In genomic region chr22:39954584-39955055, GRCh38 we compare ENCODE assay signal across 12 cellular contexts. TPM values are rescaled to one million over a fixed set of nuclear protein-coding genes. Genes with fewer than 3 reads are reported as not detected.
DNase-seq lines count a peak whose midpoint lies in the region; ATAC-seq, FAIRE-seq and TF ChIP-seq lines count a peak whose summit lies in the region.
"Had no signal": no experiment of that assay in that cellular context is flagged by ENCODE, and none has a peak within 500 bp of the region (broad histone marks: within the 10 kb centered on the region; RNA-seq: fewer than 3 reads in every experiment).

No MANE protein-coding gene starts in this region.

- ATAC-seq in HG03025 (IDR thresholded peaks at IDR 0.05; ENCODE audit: low FRiP score, unreplicated experiment): no peak

- H3K4me1 Mint-ChIP-seq in mesothelial cell of epicardium: peaks cover 22% of the 10 kb centered on the region

- H3K36me3 Mint-ChIP-seq in mesothelial cell of epicardium: no peaks in the 10 kb centered on the region

- peaks cover 5% of the 10 kb centered on the region for H3K27me3 Mint-ChIP-seq in mesothelial cell of epicardium (ENCODE audit: low read depth)

- intact Hi-C loops in posterior cingulate gyrus (cut with DNase I): no loop called here

- no peaks in the 10 kb centered on the region for H3K9me3 Mint-ChIP-seq in mesothelial cell of epicardium

- H3K4me3 Mint-ChIP-seq in mesothelial cell of epicardium: no peak overlapping the region

- H3K36me3 ChIP-seq in BJ (ENCODE audit: control insufficient read depth, insufficient read depth, low read length) (no peaks in the 10 kb centered on the region), MG63 (no peaks in the 10 kb centered on the region)

- no peak overlapping the region for H3K4me3 ChIP-seq in BJ (ENCODE audit: low read depth, low read length)
- H3K4me3 ChIP-seq in astrocyte of the spinal cord (ENCODE audit: low read depth, low read length): no peak overlapping the region
- H3K4me3 ChIP-seq in MG63: no peak overlapping the region
- H3K4me3 ChIP-seq: lung, smooth muscle cell had no signal

- no peak for TF ChIP-seq POLR2A in GM12891 (IDR thresholded peaks at IDR 0.05; ENCODE audit: low read depth, low read length)

- peak; percentile 60 for FAIRE-seq in GM12891 (lab: Jason Lieb, UNC)

- POLR2A ChIA-PET in BJ (lab: Charles Lee): no interaction called here

- no peaks in the 10 kb centered on the region for H3K9me3 ChIP-seq in MG63

- TF ChIP-seq CTCF in BJ (IDR thresholded peaks at IDR 0.05; ENCODE audit: insufficient read depth, low read depth, low read length) (no peak), astrocyte of the spinal cord (IDR thresholded peaks at IDR 0.05; ENCODE audit: low read depth, low read length) (no peak), mesothelial cell of epicardium (IDR thresholded peaks at IDR 0.05; ENCODE audit: unreplicated experiment) (no peak)

- H3K27me3 ChIP-seq in BJ (ENCODE audit: control insufficient read depth, insufficient read depth, low read length) (peaks cover 8% of the 10 kb centered on the region; the same call in 1 of the 2 replicates), MG63 (no peaks in the 10 kb centered on the region)

- peak overlapping the region; percentile 80 for H3K27ac Mint-ChIP-seq in mesothelial cell of epicardium

- DNase-seq in BJ (ENCODE audit: low read depth) (peak; percentile 37), GM12891 (ENCODE audit: insufficient read length, low spot score) (no peak), astrocyte of the spinal cord (ENCODE audit: low read depth, low spot score) (peak; percentile 97), mesothelial cell of epicardium (ENCODE audit: low spot score in 2 of 2, unreplicated experiment in 2 of 2) (no peak), Ammon's horn (ENCODE audit: low spot score) (no peak), posterior cingulate gyrus (no peak), MG63 (no peak)
- DNase-seq: Kasumi-1, NCI-H748 treated with DMSO at 0.1 percent for 48 hours had no signal

- in situ Hi-C loops in astrocyte of the spinal cord (cut with HindIII; ENCODE audit: low sequenced_read_pairs): no loop called here

- CTCF ChIA-PET in BJ (lab: Yijun Ruan, JAX): no interaction called here

TF ChIP-seq in GM12891, 5 proteins besides CTCF, POLR2A, EP300 and RAD21:
- no peak for TF ChIP-seq TAF1 (IDR thresholded peaks at IDR 0.05; ENCODE audit: low read depth, low read length)
- TF ChIP-seq PAX5 (IDR thresholded peaks at IDR 0.05; ENCODE audit: insufficient read depth, low read length, severe bottlenecking): peak; percentile 64
TF ChIP-seq in GM12891: peak in this region for 1.

RNA-seq across cellular contexts. Expression of gene TMA7B, which starts 5.6 kb away (rescaled TPM):
- not detected in 2 replicates for polyA plus RNA-seq in BJ (2011; rRNA removed)
- not detected in 2 replicates for polyA minus RNA-seq in BJ (2011; rRNA and poly(A)+ RNA removed)
- polyA plus RNA-seq in GM12891 (2012; ENCODE audit: low read depth, missing spikeins): 0.06 TPM
- total RNA-seq in mesothelial cell of epicardium: not detected in 3 replicates
- not detected in 2 replicates for total RNA-seq in MG63 (2014; rRNA removed; shearing (Covaris generic); ENCODE audit: low replicate concordance)
- total RNA-seq: smooth muscle cell had no signal
- polyA plus RNA-seq: smooth muscle cell had no signal

RNA-seq across cellular contexts. Expression of gene FAM83F, which starts 40.1 kb away (rescaled TPM):
- not detected in 2 replicates for polyA plus RNA-seq in BJ (2011; rRNA removed)
- polyA minus RNA-seq in BJ (2011; rRNA and poly(A)+ RNA removed): not detected in 2 replicates
- polyA plus RNA-seq in GM12891 (2012; ENCODE audit: low read depth, missing spikeins): 0.01 TPM
- total RNA-seq in mesothelial cell of epicardium: 6.5 to 8.0 TPM (median 7.2 TPM) in 3 replicates
- total RNA-seq in MG63 (2014; rRNA removed; shearing (Covaris generic); ENCODE audit: low replicate concordance): not detected in 2 replicates

RNA-seq across cellular contexts. Expression of gene GRAP2, which starts 53.7 kb away (rescaled TPM):
- polyA plus RNA-seq in BJ (2011; rRNA removed): not detected in 2 replicates
- not detected in 2 replicates for polyA minus RNA-seq in BJ (2011; rRNA and poly(A)+ RNA removed)
- polyA plus RNA-seq in GM12891 (2012; ENCODE audit: low read depth, missing spikeins): 1.6 TPM
- 0.11 TPM in 1 of 3 replicates, not detected in the others for total RNA-seq in mesothelial cell of epicardium
- total RNA-seq in MG63 (2014; rRNA removed; shearing (Covaris generic); ENCODE audit: low replicate concordance): not detected in 2 replicates
- total RNA-seq: smooth muscle cell had no signal
- polyA plus RNA-seq: smooth muscle cell had no signal

Comparison
In these comparisons a context has a peak if more than half of its experiments do, and no peak if none do; other contexts are left out.
1. DNase-seq: peak in BJ (single experiment) and astrocyte of the spinal cord (single experiment); none in GM12891 (single experiment), mesothelial cell of epicardium (0 of 2), Ammon's horn (single experiment), posterior cingulate gyrus (0 of 10) and MG63 (single experiment).